24 cellular contexts compared by ENCODE assay signal in genomic region chr6:144178323-144178722, GRCh38.
"Had no signal": no experiment of that assay in that cellular context is flagged by ENCODE, and none has a peak within 500 bp of the region (broad histone marks: within the 10 kb centered on the region; RNA-seq: fewer than 3 reads in every experiment).

No MANE protein-coding gene starts in this region.

- H3K27me3 ChIP-seq: brain microvascular endothelial cell, spleen, suprapubic skin had no signal

- H3K27ac Mint-ChIP-seq: activated CD4-positive, alpha-beta T cell treated with anti-CD3 and anti-CD28 coated beads, Interleukin-2, amount 10 ng/mL, durations not matched to agents 7 days and 5 days; mesothelial cell of epicardium; nephron; WTC11 had no signal

- H3K4me3 Mint-ChIP-seq: activated CD4-positive, alpha-beta T cell treated with anti-CD3 and anti-CD28 coated beads, Interleukin-2, amount 10 ng/mL, durations not matched to agents 7 days and 5 days; mesothelial cell of epicardium; nephron; WTC11 had no signal

- H3K9me3 ChIP-seq: spleen, suprapubic skin had no signal

- ATAC-seq: WTC11 had no signal

- H3K27me3 Mint-ChIP-seq: activated CD4-positive, alpha-beta T cell treated with anti-CD3 and anti-CD28 coated beads, Interleukin-2, amount 10 ng/mL, durations not matched to agents 7 days and 5 days had no signal

- H3K4me1 ChIP-seq: suprapubic skin had no signal

- H3K36me3 Mint-ChIP-seq: mesothelial cell of epicardium, WTC11 had no signal

- DNase-seq: activated CD4-positive, alpha-beta T cell treated with anti-CD3 and anti-CD28 coated beads, Interleukin-2, amount 10 ng/mL, durations not matched to agents 7 days and 5 days; activated CD8-positive, alpha-beta memory T cell treated with anti-CD3 and anti-CD28 coated beads for 24 hours; activated gamma-delta T cell; anterior cingulate cortex; brain microvascular endothelial cell; central memory CD4-positive, alpha-beta T cell; erythroblast; foreskin melanocyte; hypothalamus; nucleus accumbens; retina; SHP77; spleen; stimulated activated CD8-positive, alpha-beta memory T cell treated with anti-CD3 and anti-CD28 coated beads, Interleukin-4, amount 100 ng/mL, for 48 hours; stimulated activated naive CD4-positive, alpha-beta T cell treated with Interleukin-2 at 50 U/mL for 16 hours had no signal

- H3K4me3 ChIP-seq: coronary artery, lung, SK-N-MC, spleen, suprapubic skin had no signal

- H3K36me3 ChIP-seq: brain microvascular endothelial cell, suprapubic skin had no signal

- H3K27ac ChIP-seq: brain microvascular endothelial cell, coronary artery, SK-N-MC, suprapubic skin had no signal

- H3K4me1 Mint-ChIP-seq: WTC11 had no signal

- FAIRE-seq: endometrium, keratinocyte had no signal
